1 cellular context compared by ENCODE assay signal in genomic region chr17:17072546-17072945, GRCh38.
TF ChIP-seq lines count a peak whose summit lies in the region.

No MANE protein-coding gene starts in this region.

TF ChIP-seq in A549, 52 proteins besides CTCF, POLR2A, EP300 and RAD21:
- TF ChIP-seq ZSCAN20 (CRISPR knock-in tag; IDR thresholded peaks at IDR 0.05) (no peak), ZC3H11A (IDR thresholded peaks at IDR 0.05) (no peak), HOXA7 (CRISPR knock-in tag; IDR thresholded peaks at IDR 0.05) (no peak), NPAS2 (CRISPR knock-in tag; IDR thresholded peaks at IDR 0.05; ENCODE audit: borderline replicate concordance) (no peak), CBX8 (IDR thresholded peaks at IDR 0.05) (no peak), ZFP36 (IDR thresholded peaks at IDR 0.05; ENCODE audit: borderline replicate concordance, partially characterized antibody) (no peak), KDM1A (IDR thresholded peaks at IDR 0.05; ENCODE audit: low read depth) (no peak), RCOR1 (IDR thresholded peaks at IDR 0.05; ENCODE audit: low read depth, low read length) (no peak), CHD4 (IDR thresholded peaks at IDR 0.05; ENCODE audit: borderline replicate concordance) (no peak), CBX2 (IDR thresholded peaks at IDR 0.05; ENCODE audit: borderline replicate concordance, low read depth) (no peak), JUN (IDR thresholded peaks at IDR 0.05) (no peak), HEYL (CRISPR knock-in tag; IDR thresholded peaks at IDR 0.05) (no peak), TFCP2L1 (CRISPR knock-in tag; IDR thresholded peaks at IDR 0.05) (no peak), KDM5A (IDR thresholded peaks at IDR 0.05) (no peak), JUNB (IDR thresholded peaks at IDR 0.05) (no peak), PBX3 (IDR thresholded peaks at IDR 0.05) (no peak), E2F6 (IDR thresholded peaks at IDR 0.05; ENCODE audit: borderline replicate concordance, low read depth) (no peak), HES2 (IDR thresholded peaks at IDR 0.05) (no peak), SREBF2 (IDR thresholded peaks at IDR 0.05) (no peak)
